Comparison of ENCODE assay signal across 1 cellular context in the genomic region with DNA sequence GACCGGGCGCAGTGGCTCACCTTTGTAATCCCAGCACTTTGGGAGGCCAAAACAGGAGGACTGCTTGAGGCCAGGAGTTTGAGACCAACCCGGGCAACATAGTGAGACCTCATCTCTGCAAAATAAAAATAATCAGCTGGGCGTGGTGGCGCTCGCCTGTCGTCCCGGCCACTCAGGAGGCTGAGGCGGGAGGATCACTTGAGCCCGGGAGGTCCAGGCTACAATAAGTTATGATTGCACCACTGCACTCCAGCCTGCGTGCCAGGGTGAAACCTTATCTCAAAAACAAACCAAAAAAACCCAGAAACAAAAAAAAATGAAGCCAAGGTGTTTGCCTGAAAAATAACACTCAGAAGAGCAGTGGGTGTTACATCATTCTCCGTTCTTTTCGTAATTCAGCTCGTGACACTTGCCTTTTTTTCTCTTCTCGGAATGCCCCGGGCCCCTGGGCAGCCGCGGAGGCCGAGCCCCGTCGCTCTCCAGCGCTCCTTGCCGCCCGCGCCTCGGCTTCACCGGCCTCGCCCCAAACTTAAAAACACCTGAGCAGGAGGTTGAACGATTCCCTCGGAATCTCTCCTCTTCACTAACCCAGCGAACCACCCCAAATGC.
TF ChIP-seq lines count a peak whose summit lies in the region.

No MANE protein-coding gene starts in this region.

TF ChIP-seq in endothelial cell of umbilical vein, 7 proteins besides CTCF, POLR2A, EP300 and RAD21:
- TF ChIP-seq, protein P1, sequence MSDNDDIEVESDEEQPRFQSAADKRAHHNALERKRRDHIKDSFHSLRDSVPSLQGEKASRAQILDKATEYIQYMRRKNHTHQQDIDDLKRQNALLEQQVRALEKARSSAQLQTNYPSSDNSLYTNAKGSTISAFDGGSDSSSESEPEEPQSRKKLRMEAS (IDR thresholded peaks at IDR 0.05; ENCODE audit: insufficient read depth, insufficient read length), result no peak
- TF ChIP-seq GATA2 (IDR thresholded peaks at IDR 0.05; ENCODE audit: insufficient read depth, insufficient read length, low read depth, low read length) (no peak), MYC (IDR thresholded peaks at IDR 0.05; ENCODE audit: low read depth, low read length) (no peak), FOS (IDR thresholded peaks at IDR 0.05; ENCODE audit: borderline replicate concordance, insufficient read depth, low read length) (no peak), EZH2 (IDR thresholded peaks at IDR 0.05; ENCODE audit: borderline replicate concordance, low read depth, low read length, severe bottlenecking) (no peak), POLR2AphosphoS5 (IDR thresholded peaks at IDR 0.05; ENCODE audit: insufficient read depth, low read depth, low read length) (no peak), JUN (IDR thresholded peaks at IDR 0.05; ENCODE audit: borderline replicate concordance, insufficient read depth, insufficient read length, low read depth) (no peak)
